ENCODE assay signal across 27 cellular contexts in the genomic region with DNA sequence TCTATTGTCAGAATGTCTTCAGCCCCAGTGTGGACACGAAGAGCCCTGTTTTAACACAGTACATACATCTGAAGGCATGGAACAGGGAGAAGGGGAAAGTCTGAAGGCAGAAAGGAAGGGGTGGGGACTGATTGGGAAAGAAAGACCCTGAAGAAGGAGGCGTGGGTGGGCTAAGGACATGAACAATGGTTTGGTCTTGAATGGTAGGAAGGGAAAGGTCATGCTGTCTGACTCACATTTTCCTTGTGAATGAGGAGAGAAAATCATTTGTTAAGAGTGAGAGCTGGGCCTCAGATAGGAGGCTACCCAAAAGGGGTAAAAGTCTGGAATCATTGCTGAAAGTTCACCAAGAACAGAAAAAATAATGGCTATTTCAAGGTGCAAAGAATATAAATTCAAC.
"Had no signal": no experiment of that assay in that cellular context is flagged by ENCODE, and none has a peak within 500 bp of the region (broad histone marks: within the 10 kb centered on the region; RNA-seq: fewer than 3 reads in every experiment).

No MANE protein-coding gene starts in this region.

- H3K4me2 ChIP-seq: SK-N-SH had no signal

- H3K4me3 Mint-ChIP-seq: activated CD4-positive, alpha-beta memory T cell treated with anti-CD3 and anti-CD28 coated beads, Interleukin-2, amount 10 ng/mL, durations not matched to agents 7 days and 5 days; activated CD4-positive, alpha-beta T cell treated with anti-CD3 and anti-CD28 coated beads for 36 hours; activated naive CD4-positive, alpha-beta T cell treated with anti-CD3 and anti-CD28 coated beads, Interleukin-2, amount 10 ng/mL, durations not matched to agents 7 days and 5 days; activated naive CD8-positive, alpha-beta T cell treated with anti-CD3 and anti-CD28 coated beads for 36 hours had no signal

- H3K9me3 ChIP-seq: breast epithelium, SK-N-SH had no signal

- H3K27me3 ChIP-seq: breast epithelium had no signal

- ATAC-seq: activated CD4-positive, alpha-beta T cell treated with anti-CD3 and anti-CD28 coated beads for 36 hours; Panc1; Right ventricle myocardium inferior had no signal

- H3K36me3 Mint-ChIP-seq: activated naive CD4-positive, alpha-beta T cell treated with anti-CD3 and anti-CD28 coated beads, Interleukin-2, amount 10 ng/mL, durations not matched to agents 7 days and 5 days; activated naive CD8-positive, alpha-beta T cell treated with anti-CD3 and anti-CD28 coated beads for 36 hours had no signal

- DNase-seq: activated CD4-positive, alpha-beta memory T cell treated with anti-CD3 and anti-CD28 coated beads, Interleukin-2, amount 10 ng/mL, durations not matched to agents 7 days and 5 days; activated CD4-positive, alpha-beta T cell treated with anti-CD3 and anti-CD28 coated beads for 36 hours; activated CD4-positive, alpha-beta T cell treated with anti-CD3 and anti-CD28 coated beads, Interleukin-2, amount 50 U/mL, for 1 hour; activated gamma-delta T cell treated with Interleukin-2 at 50 U/mL for 16 hours; activated naive CD4-positive, alpha-beta T cell treated with anti-CD3 and anti-CD28 coated beads, Interleukin-2, amount 10 ng/mL, durations not matched to agents 7 days and 5 days; activated naive CD8-positive, alpha-beta T cell treated with anti-CD3 and anti-CD28 coated beads for 36 hours; activated T-cell treated with anti-CD3 and anti-CD28 coated beads for 4 hours; activated T-cell treated with anti-CD3 and anti-CD28 coated beads, Interleukin-2, amount 50 U/mL, for 48 hours; caudate nucleus; Karpas-422; MM.1S; NCI-H1105; NCI-H1436; NCI-H187; NCI-H2081; NCI-H510A treated with DMSO at 0.1 percent for 48 hours; NCI-H69; NK-92 treated with Interleukin-12 subunit alpha and Interleukin-12 subunit beta, amount 100 ng/mL, for 24 hours; OCI-M1; RPMI8226; SK-N-SH; T-helper 1 cell had no signal

- H3K9ac ChIP-seq: SK-N-SH had no signal

- H3K27ac Mint-ChIP-seq: activated CD4-positive, alpha-beta memory T cell treated with anti-CD3 and anti-CD28 coated beads, Interleukin-2, amount 10 ng/mL, durations not matched to agents 7 days and 5 days; activated CD4-positive, alpha-beta T cell treated with anti-CD3 and anti-CD28 coated beads for 36 hours; activated naive CD4-positive, alpha-beta T cell treated with anti-CD3 and anti-CD28 coated beads, Interleukin-2, amount 10 ng/mL, durations not matched to agents 7 days and 5 days; activated naive CD8-positive, alpha-beta T cell treated with anti-CD3 and anti-CD28 coated beads for 36 hours; activated T-helper 2 cell treated with anti-CD3 and anti-CD28 coated beads, Interferon-gamma antibody, Interleukin-2, Interleukin-4, amounts not matched to agents 10 μg/mL and 5 μg/mL and 100 μg/mL, durations not matched to agents 14 hours and 24 hours and 36 hours had no signal

- H3K4me1 Mint-ChIP-seq: activated CD4-positive, alpha-beta memory T cell treated with anti-CD3 and anti-CD28 coated beads, Interleukin-2, amount 10 ng/mL, durations not matched to agents 7 days and 5 days; activated CD4-positive, alpha-beta T cell treated with anti-CD3 and anti-CD28 coated beads for 36 hours; activated naive CD4-positive, alpha-beta T cell treated with anti-CD3 and anti-CD28 coated beads, Interleukin-2, amount 10 ng/mL, durations not matched to agents 7 days and 5 days; activated naive CD8-positive, alpha-beta T cell treated with anti-CD3 and anti-CD28 coated beads for 36 hours had no signal

- H3K27ac ChIP-seq: breast epithelium, VCaP had no signal

- H3K27me3 Mint-ChIP-seq: activated CD4-positive, alpha-beta memory T cell treated with anti-CD3 and anti-CD28 coated beads, Interleukin-2, amount 10 ng/mL, durations not matched to agents 7 days and 5 days; activated CD4-positive, alpha-beta T cell treated with anti-CD3 and anti-CD28 coated beads for 36 hours; activated naive CD4-positive, alpha-beta T cell treated with anti-CD3 and anti-CD28 coated beads, Interleukin-2, amount 10 ng/mL, durations not matched to agents 7 days and 5 days; activated naive CD8-positive, alpha-beta T cell treated with anti-CD3 and anti-CD28 coated beads for 36 hours had no signal

- H3K4me3 ChIP-seq: breast epithelium had no signal

- H3K36me3 ChIP-seq: breast epithelium had no signal

- H3K4me1 ChIP-seq: breast epithelium had no signal
